ENCODE assay signal across 25 cellular contexts in genomic region chr16:3468501-3468900, GRCh38. TPM values are rescaled to one million over a fixed set of nuclear protein-coding genes. Genes with fewer than 3 reads are reported as not detected.
DNase-seq lines count a peak whose midpoint lies in the region; ATAC-seq, FAIRE-seq and TF ChIP-seq lines count a peak whose summit lies in the region.
"Had no signal": no experiment of that assay in that cellular context is flagged by ENCODE, and none has a peak within 500 bp of the region (broad histone marks: within the 10 kb centered on the region; RNA-seq: fewer than 3 reads in every experiment).

No MANE protein-coding gene starts in this region.

- H3K79me2 ChIP-seq in H1 (ENCODE audit: control insufficient read depth in 1 of 2, insufficient read depth in 2 of 2, low read length in 2 of 2), result peaks cover 14 to 97% of the 10 kb centered on the region in 2 experiments

- no peaks in the 10 kb centered on the region for H3K23me2 ChIP-seq in H1 (ENCODE audit: low read depth, low read length)

- POLR2A ChIA-PET in CD4-positive, alpha-beta T cell (lab: Charles Lee), result interaction anchor here (0.6 to 0.9 kb wide), 2 partner anchors 11 to 66 kb away, joined by 3 read pairs; no protein-coding TSS in a partner anchor
- POLR2A ChIA-PET in H1 (lab: Charles Lee; ENCODE audit: partially characterized antibody), result interaction anchor here (0.8 to 1.8 kb wide), 5 partner anchors 10 to 186 kb away, joined by 3 to 6 read pairs (median 4); partner anchors contain the start of gene C16orf90

- H3K4me1 Mint-ChIP-seq in CD4-positive, alpha-beta T cell (ENCODE audit: low read depth), result peaks cover 52% of the 10 kb centered on the region
- peaks cover 24% of the 10 kb centered on the region for H3K4me1 Mint-ChIP-seq in nephron

- no peaks in the 10 kb centered on the region for H3K27me3 Mint-ChIP-seq in CD4-positive, alpha-beta T cell
- H3K27me3 Mint-ChIP-seq in nephron (ENCODE audit: low read depth), result no peaks in the 10 kb centered on the region
- H3K27me3 Mint-ChIP-seq: T-helper 17 cell had no signal

- H2AK5ac ChIP-seq in H1 (ENCODE audit: low read depth, low read length), result no peak overlapping the region

- no peaks in the 10 kb centered on the region for H3K9me3 Mint-ChIP-seq in CD4-positive, alpha-beta T cell
- no peaks in the 10 kb centered on the region for H3K9me3 Mint-ChIP-seq in nephron

- WGBS in H1 (ENCODE audit: extremely low coverage in 1 of 2, insufficient coverage in 1 of 2, insufficient read length in 1 of 2, insufficient replicate concordance in 2 of 2, low coverage in 1 of 2, low lambda C conversion rate in 2 of 2, missing lambda C conversion rate in 1 of 2), 2 experiments, result 92% methylated on average over 12 of the region's 15 CpGs; no CpG with 5 or more reads in 1 of the 2 experiments

- H3K36me3 ChIP-seq in ES-I3 (ENCODE audit: insufficient read depth, low read length), result no peaks in the 10 kb centered on the region
- peaks cover 0 to 3% (median 0%) of the 10 kb centered on the region in 4 experiments; a peak in 3 of 8 replicates for H3K36me3 ChIP-seq in H1 (ENCODE audit: control insufficient read depth in 2 of 4, insufficient read depth in 4 of 4, low read length in 3 of 4)
- peaks cover 13% of the 10 kb centered on the region for H3K36me3 ChIP-seq in BE2C
- H3K36me3 ChIP-seq: SJCRH30, transverse colon had no signal

- no peak for TF ChIP-seq CTCF in CD4-positive, alpha-beta T cell (IDR thresholded peaks at IDR 0.05)
- TF ChIP-seq CTCF in H1 (IDR thresholded peaks at IDR 0.05; ENCODE audit: control extremely low read depth in 1 of 3, insufficient read depth in 1 of 3, low read depth in 1 of 3, low read length in 3 of 3), result no peak
- TF ChIP-seq CTCF in nephron (IDR thresholded peaks at IDR 0.05; ENCODE audit: unreplicated experiment in 3 of 3), result no peak
- no peak for TF ChIP-seq CTCF in BE2C (IDR thresholded peaks at IDR 0.05; ENCODE audit: low read depth, low read length)

- peak overlapping the region; percentile 13 for H3K27ac Mint-ChIP-seq in CD4-positive, alpha-beta T cell
- peak overlapping the region; percentile 20 to 60 (median 44) for H3K27ac Mint-ChIP-seq in nephron
- H3K27ac Mint-ChIP-seq: T-helper 17 cell had no signal

- no peak overlapping the region for H4K91ac ChIP-seq in H1 (replicated peaks; ENCODE audit: insufficient read length, low read length)

- H2AFZ ChIP-seq in H1 (ENCODE audit: low read length), result no peak overlapping the region

- no peak overlapping the region for H2BK20ac ChIP-seq in H1 (ENCODE audit: low read length)

- H3K4me1 ChIP-seq in ES-I3 (ENCODE audit: insufficient read depth, low read length), result peaks cover 14% of the 10 kb centered on the region
- H3K4me1 ChIP-seq in H1 (replicated peaks in 1 of 4; ENCODE audit: control insufficient read depth in 3 of 4, insufficient read depth in 4 of 4, low read length in 3 of 4), result peaks cover 0 to 24% (median 8%) of the 10 kb centered on the region in 4 experiments; a peak in 6 of 7 replicates
- no peaks in the 10 kb centered on the region for H3K4me1 ChIP-seq in BE2C

- H4K5ac ChIP-seq in H1 (ENCODE audit: insufficient read length, low read depth, low read length), result no peak overlapping the region

- no peak overlapping the region for H2BK120ac ChIP-seq in H1 (replicated peaks; ENCODE audit: low read depth, low read length)

- TF ChIP-seq POLR2A in H1 (IDR thresholded peaks at IDR 0.05; ENCODE audit: control extremely low read depth in 1 of 2, low read depth in 2 of 2, low read length in 2 of 2), result no peak

- DNase-seq in CD4-positive, alpha-beta T cell, result no peak
- DNase-seq in H1 (ENCODE audit: low read depth in 1 of 2, low spot score in 2 of 2), result no peak
- DNase-seq in BE2C, result no peak
- no peak for DNase-seq in NCI-H1417 treated with DMSO at 0.1 percent for 48 hours (lab: John Stamatoyannopoulos, UW)
- DNase-seq: activated CD8-positive, alpha-beta memory T cell treated with anti-CD3 and anti-CD28 coated beads for 24 hours; foreskin melanocyte; GOT3; left ventricle myocardium inferior; mucosa of descending colon; NCI-H1105 treated with DMSO at 0.1 percent for 48 hours; NCI-H2227 treated with DMSO at 0.1 percent for 48 hours; sigmoid colon; stimulated activated naive CD4-positive, alpha-beta T cell treated with Interleukin-2 at 50 U/mL for 16 hours; T-helper 17 cell; transverse colon; WERI-Rb-1 had no signal

- no peak overlapping the region for H3K4ac ChIP-seq in H1 (replicated peaks; ENCODE audit: insufficient read length, low read depth, low read length)

- intact Hi-C loops in CD4-positive, alpha-beta T cell (cut with DNase I, micrococcal nuclease), result no loop called here

- H3K4me2 ChIP-seq in H1 (ENCODE audit: insufficient read depth in 1 of 2, low read depth in 2 of 2, low read length in 2 of 2), result peak overlapping the region in 1 of 2 experiments; percentile 15; a peak in 2 of 4 replicates

- CTCF ChIA-PET in CD4-positive, alpha-beta T cell (lab: Charles Lee), result no interaction called here
- CTCF ChIA-PET in H1 (lab: Charles Lee; ENCODE audit: partially characterized antibody), result interaction anchor here (0.6 to 1.0 kb wide), 4 partner anchors 18 to 206 kb away, joined by 3 to 5 read pairs (median 3); no protein-coding TSS in a partner anchor

- H3K18ac ChIP-seq in H1 (ENCODE audit: extremely low read depth, low read length), result no peak overlapping the region

- H3K4me3 ChIP-seq in H1 (ENCODE audit: extremely low read depth in 1 of 4, insufficient read depth in 2 of 4, low read depth in 3 of 4, low read length in 4 of 4) (no peak overlapping the region), BE2C (ENCODE audit: low read depth, low read length) (no peak overlapping the region)
- H3K4me3 ChIP-seq: left ventricle myocardium inferior, mucosa of descending colon, sigmoid colon, SJCRH30, transverse colon had no signal

- no peak overlapping the region for H3K14ac ChIP-seq in H1 (ENCODE audit: insufficient read length)

- ATAC-seq in CD4-positive, alpha-beta T cell (ENCODE audit: poor library complexity), result no peak
- ATAC-seq in GM21515 (IDR thresholded peaks at IDR 0.05; ENCODE audit: unreplicated experiment), result no peak
- ATAC-seq in GM21529 (IDR thresholded peaks at IDR 0.05; ENCODE audit: unreplicated experiment), result no peak
- ATAC-seq: PC-3, T-helper 17 cell had no signal

- H2BK5ac ChIP-seq in H1 (ENCODE audit: low read depth, low read length), result no peak overlapping the region

- H4K8ac ChIP-seq in H1 (ENCODE audit: extremely low read depth, insufficient read depth, low read length), result peak overlapping the region; percentile 43; the same call in 1 of the 2 replicates

- H3K27ac ChIP-seq in CD4-positive, alpha-beta T cell (ENCODE audit: low read depth, low read length), result no peak overlapping the region
- peak overlapping the region; percentile 47; the same call in 1 of the 2 replicates for H3K27ac ChIP-seq in H1 (ENCODE audit: low read depth, low read length)
- H3K27ac ChIP-seq: epithelial cell of prostate, left ventricle myocardium inferior, sigmoid colon, SJCRH30, transverse colon, WERI-Rb-1 had no signal

- no peak overlapping the region for H3K56ac ChIP-seq in H1 (replicated peaks; ENCODE audit: insufficient read length, low read depth, low read length)

- no peak overlapping the region for H3K23ac ChIP-seq in H1 (ENCODE audit: insufficient read length)

- no peaks in the 10 kb centered on the region for H3K9me3 ChIP-seq in CD4-positive, alpha-beta T cell (ENCODE audit: control insufficient read depth, low read length)
- no peaks in the 10 kb centered on the region for H3K9me3 ChIP-seq in ES-I3 (ENCODE audit: control insufficient read depth, insufficient read depth, low read length)
- no peaks in the 10 kb centered on the region for H3K9me3 ChIP-seq in H1 (ENCODE audit: insufficient read depth in 2 of 2, low read depth in 1 of 2, low read length in 1 of 2)
- H3K9me3 ChIP-seq in BE2C, result no peaks in the 10 kb centered on the region
- H3K9me3 ChIP-seq: left ventricle myocardium inferior, mucosa of descending colon, sigmoid colon, SJCRH30, transverse colon had no signal

- 0 out of 2 replicates have a peak overlapping the region, but pooled peaks have one; percentile 19 for H2BK12ac ChIP-seq in H1 (ENCODE audit: low read depth, low read length)

- no peaks in the 10 kb centered on the region for H3K27me3 ChIP-seq in CD4-positive, alpha-beta T cell (ENCODE audit: control insufficient read depth, insufficient read depth, low read length)
- H3K27me3 ChIP-seq in H1 (replicated peaks in 1 of 4; ENCODE audit: control insufficient read depth in 3 of 4, extremely low read depth in 1 of 4, insufficient read depth in 3 of 4, low read length in 3 of 4) (no peaks in the 10 kb centered on the region), BE2C (no peaks in the 10 kb centered on the region)
- H3K27me3 ChIP-seq: sigmoid colon, SJCRH30, transverse colon had no signal

- no peak for TF ChIP-seq EP300 in H1 (IDR thresholded peaks at IDR 0.05; ENCODE audit: borderline replicate concordance in 1 of 2, low read depth in 2 of 2, low read length in 2 of 2)

- H3K9ac ChIP-seq in ES-I3 (ENCODE audit: low read depth, low read length) (peak overlapping the region; percentile 37; the same call in 1 of the 2 replicates), H1 (replicated peaks in 1 of 4; ENCODE audit: extremely low read depth in 1 of 4, low read depth in 3 of 4, low read length in 3 of 4) (no peak overlapping the region)

- H3K36me3 Mint-ChIP-seq in CD4-positive, alpha-beta T cell (ENCODE audit: low read depth), result peaks cover 46% of the 10 kb centered on the region
- H3K36me3 Mint-ChIP-seq in nephron (ENCODE audit: low read depth), result peaks cover 39% of the 10 kb centered on the region

- no peak for TF ChIP-seq RAD21 in H1 (IDR thresholded peaks at IDR 0.05 in 1 of 2, conservative IDR thresholded peaks at IDR 0.05 in 1 of 2; ENCODE audit: low read depth in 2 of 2, low read length in 2 of 2)

- peaks cover 9 to 20% of the 10 kb centered on the region in 2 experiments for H4K20me1 ChIP-seq in H1 (replicated peaks in 1 of 2; ENCODE audit: control insufficient read depth in 1 of 2, insufficient read depth in 2 of 2, low read length in 2 of 2)

- no peak overlapping the region for H2BK15ac ChIP-seq in H1 (ENCODE audit: low read length)

- H3K4me3 Mint-ChIP-seq in CD4-positive, alpha-beta T cell, result no peak overlapping the region
- H3K4me3 Mint-ChIP-seq in nephron, result no peak overlapping the region
- H3K4me3 Mint-ChIP-seq: T-helper 17 cell had no signal

- FAIRE-seq in H1 (lab: Jason Lieb, UNC), result no peak

- H3K79me1 ChIP-seq in H1 (ENCODE audit: low read depth, low read length), result peaks cover 39% of the 10 kb centered on the region

RNA-seq across cellular contexts. Expression of gene NAA60, which starts 25.0 kb away (rescaled TPM):
- total RNA-seq in CD4-positive, alpha-beta T cell, result 10 to 100 TPM; 27.2 to 27.8 TPM
- 47.6 and 48.3 TPM in 2 replicates for total RNA-seq in H1 (2021; fragmentation: NEBNext Ultra II Directional; extraction: Animal tissue kit (Norgen Biotek cat#: 25700))
- 34.1 and 61.0 TPM in 2 replicates for polyA plus RNA-seq in H1 (2011; rRNA removed)
- 33.0 TPM for polyA plus RNA-seq in H1 (2011; cell fraction: cytosol; rRNA removed)
- polyA plus RNA-seq in H1 (2011; cell fraction: nucleus; rRNA removed), result 48.7 TPM
- polyA plus RNA-seq in H1 (2012, experiment 1 of 2), result 41.4 to 49.1 TPM (median 44.4 TPM) in 4 replicates
- 52.5 TPM for polyA plus RNA-seq in H1 (2012, experiment 2 of 2)
- polyA plus RNA-seq in H1 (2013, experiment 1 of 2), result 47.4 TPM
- 50.5 TPM for polyA plus RNA-seq in H1 (2013, experiment 2 of 2)
- 17.2 and 21.9 TPM in 2 replicates for polyA minus RNA-seq in H1 (2011; rRNA and poly(A)+ RNA removed)
- polyA minus RNA-seq in H1 (2011; cell fraction: cytosol; rRNA and poly(A)+ RNA removed), result 29.6 TPM
- 22.6 TPM for polyA minus RNA-seq in H1 (2011; cell fraction: nucleus; rRNA and poly(A)+ RNA removed)
- polyA plus RNA-seq in BE2C (2012; ENCODE audit: insufficient read depth, insufficient read length, low read depth), result 77.0 TPM

RNA-seq across cellular contexts. Expression of gene ZNF597, which starts 25.2 kb away (rescaled TPM):
- total RNA-seq in CD4-positive, alpha-beta T cell, result 1 to 10 TPM; 2.3 to 2.5 TPM
- 2.3 and 2.6 TPM in 2 replicates for total RNA-seq in H1 (2021; fragmentation: NEBNext Ultra II Directional; extraction: Animal tissue kit (Norgen Biotek cat#: 25700))
- 0.63 and 0.68 TPM in 2 replicates for polyA plus RNA-seq in H1 (2011; rRNA removed)
- polyA plus RNA-seq in H1 (2011; cell fraction: cytosol; rRNA removed), result 0.94 TPM
- polyA plus RNA-seq in H1 (2011; cell fraction: nucleus; rRNA removed), result 0.68 TPM
- 1.1 to 1.7 TPM (median 1.3 TPM) in 4 replicates for polyA plus RNA-seq in H1 (2012, experiment 1 of 2)
- 0.14 TPM for polyA plus RNA-seq in H1 (2012, experiment 2 of 2)
- 1.5 TPM for polyA plus RNA-seq in H1 (2013, experiment 1 of 2)
- polyA plus RNA-seq in H1 (2013, experiment 2 of 2), result 1.6 TPM
- polyA minus RNA-seq in H1 (2011; rRNA and poly(A)+ RNA removed), result 2.2 and 2.7 TPM in 2 replicates
- 1.0 TPM for polyA minus RNA-seq in H1 (2011; cell fraction: cytosol; rRNA and poly(A)+ RNA removed)
- polyA minus RNA-seq in H1 (2011; cell fraction: nucleus; rRNA and poly(A)+ RNA removed), result 2.4 TPM
- 3.9 TPM for polyA plus RNA-seq in BE2C (2012; ENCODE audit: insufficient read depth, insufficient read length, low read depth)
- total RNA-seq: PC-3 had no signal

RNA-seq across cellular contexts. Expression of gene C16orf90, which starts 26.8 kb away (rescaled TPM):
- total RNA-seq in CD4-positive, alpha-beta T cell, result not detected
- total RNA-seq in H1 (2021; fragmentation: NEBNext Ultra II Directional; extraction: Animal tissue kit (Norgen Biotek cat#: 25700)), result not detected in 2 replicates
- polyA plus RNA-seq in H1 (2011; rRNA removed), result not detected in 2 replicates
- not detected for polyA plus RNA-seq in H1 (2011; cell fraction: cytosol; rRNA removed)
- polyA plus RNA-seq in H1 (2011; cell fraction: nucleus; rRNA removed), result not detected
- not detected in 4 replicates for polyA plus RNA-seq in H1 (2012, experiment 1 of 2)
- not detected for polyA plus RNA-seq in H1 (2012, experiment 2 of 2)
- not detected for polyA plus RNA-seq in H1 (2013, experiment 1 of 2)
- not detected for polyA plus RNA-seq in H1 (2013, experiment 2 of 2)
- not detected in 2 replicates for polyA minus RNA-seq in H1 (2011; rRNA and poly(A)+ RNA removed)
- polyA minus RNA-seq in H1 (2011; cell fraction: cytosol; rRNA and poly(A)+ RNA removed), result not detected
- polyA minus RNA-seq in H1 (2011; cell fraction: nucleus; rRNA and poly(A)+ RNA removed), result not detected
- polyA plus RNA-seq in BE2C (2012; ENCODE audit: insufficient read depth, insufficient read length, low read depth), result not detected
- total RNA-seq: G401, left ventricle myocardium inferior, mucosa of descending colon, omental fat pad, PC-3, sigmoid colon, SJCRH30, T-helper 17 cell, transverse colon had no signal
- polyA plus RNA-seq: sigmoid colon had no signal

RNA-seq across cellular contexts. Expression of gene CLUAP1, which starts 32.3 kb away (rescaled TPM):
- 10 to 100 TPM; 12.0 to 14.2 TPM for total RNA-seq in CD4-positive, alpha-beta T cell
- total RNA-seq in H1 (2021; fragmentation: NEBNext Ultra II Directional; extraction: Animal tissue kit (Norgen Biotek cat#: 25700)), result 11.5 and 15.1 TPM in 2 replicates
- 4.0 and 4.8 TPM in 2 replicates for polyA plus RNA-seq in H1 (2011; rRNA removed)
- polyA plus RNA-seq in H1 (2011; cell fraction: cytosol; rRNA removed), result 8.8 TPM
- 4.2 TPM for polyA plus RNA-seq in H1 (2011; cell fraction: nucleus; rRNA removed)
- polyA plus RNA-seq in H1 (2012, experiment 1 of 2), result 8.5 to 13.0 TPM (median 11.9 TPM) in 4 replicates
- polyA plus RNA-seq in H1 (2012, experiment 2 of 2), result 2.7 TPM
- polyA plus RNA-seq in H1 (2013, experiment 1 of 2), result 6.9 TPM
- 6.8 TPM for polyA plus RNA-seq in H1 (2013, experiment 2 of 2)
- polyA minus RNA-seq in H1 (2011; rRNA and poly(A)+ RNA removed), result 9.0 and 13.4 TPM in 2 replicates
- 12.3 TPM for polyA minus RNA-seq in H1 (2011; cell fraction: cytosol; rRNA and poly(A)+ RNA removed)
- 10.6 TPM for polyA minus RNA-seq in H1 (2011; cell fraction: nucleus; rRNA and poly(A)+ RNA removed)
- 41.5 TPM for polyA plus RNA-seq in BE2C (2012; ENCODE audit: insufficient read depth, insufficient read length, low read depth)
